ENCODE assay signal across 8 cellular contexts in genomic region chr3:40719660-40720287, GRCh38.
DNase-seq lines count a peak whose midpoint lies in the region; ATAC-seq and TF ChIP-seq lines count a peak whose summit lies in the region.

No MANE protein-coding gene starts in this region.

- H3K4me3 ChIP-seq in astrocyte of the spinal cord (ENCODE audit: low read depth, low read length) (no peak overlapping the region), left lung (no peak overlapping the region)

- no peaks in the 10 kb centered on the region for H3K4me1 ChIP-seq in left lung

- ATAC-seq in left lung: peak; percentile 52
- ATAC-seq in GM21423 (IDR thresholded peaks at IDR 0.05; ENCODE audit: unreplicated experiment): no peak
- no peak for ATAC-seq in GM21737 (IDR thresholded peaks at IDR 0.05; ENCODE audit: unreplicated experiment)

- H3K9me3 ChIP-seq in left lung: no peaks in the 10 kb centered on the region

- peak; percentile 12 for DNase-seq in Caki2 (ENCODE audit: low read depth)
- DNase-seq in NCI-H128 (lab: John Stamatoyannopoulos, UW; ENCODE audit: unreplicated experiment): peak; percentile 43
- DNase-seq in astrocyte of the spinal cord (ENCODE audit: low read depth, low spot score): no peak
- no peak for DNase-seq in left lung
- DNase-seq in NCI-H1694 (lab: John Stamatoyannopoulos, UW): no peak
- no peak for DNase-seq in GOT3 (lab: John Stamatoyannopoulos, UW)

- intact Hi-C loops in left lung (cut with DNase I): no loop called here

- no peaks in the 10 kb centered on the region for H3K36me3 ChIP-seq in left lung

- H3K27ac ChIP-seq in left lung: no peak overlapping the region

- H3K27me3 ChIP-seq in left lung: no peaks in the 10 kb centered on the region

- in situ Hi-C loops in Caki2 (cut with HindIII; ENCODE audit: low pct_unique_long_range_greater_than_20kb, low sequenced_read_pairs) (no loop called here), astrocyte of the spinal cord (cut with HindIII; ENCODE audit: low sequenced_read_pairs) (no loop called here)

- TF ChIP-seq CTCF in astrocyte of the spinal cord (IDR thresholded peaks at IDR 0.05; ENCODE audit: low read depth, low read length) (peak; percentile 10), left lung (IDR thresholded peaks at IDR 0.05) (no peak)

Comparison
In these comparisons a context has a peak if more than half of its experiments do, and no peak if none do; other contexts are left out.
1. DNase-seq: peak in Caki2 (single experiment) and NCI-H128 (single experiment); none in astrocyte of the spinal cord (single experiment), left lung (0 of 2), NCI-H1694 (single experiment) and GOT3 (single experiment).